In the genomic region with DNA sequence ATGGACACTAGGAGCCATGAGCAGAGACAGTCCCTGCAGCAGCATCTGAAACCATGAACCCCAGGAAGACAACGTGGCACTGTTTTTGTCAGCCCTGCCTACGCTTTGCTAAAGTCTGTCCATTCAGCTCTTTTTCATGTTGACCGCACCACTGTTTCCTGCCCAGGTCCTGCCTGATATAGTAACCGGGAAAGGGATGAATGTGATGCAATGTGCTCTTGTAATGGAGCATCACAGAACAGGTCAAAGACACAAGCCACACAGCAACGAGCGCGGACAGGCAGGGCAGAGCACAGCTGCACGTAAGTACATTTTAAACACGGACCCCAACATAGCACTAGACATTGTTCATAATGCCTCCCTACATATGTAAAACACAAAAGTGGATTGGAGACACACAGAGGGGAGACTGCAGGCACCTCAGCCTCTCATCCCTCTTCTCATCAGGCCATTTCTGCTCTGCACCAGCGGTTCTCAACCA, we compare ENCODE assay signal across 8 cellular contexts. TPM values are rescaled to one million over a fixed set of nuclear protein-coding genes. Genes with fewer than 3 reads are reported as not detected.
A peak's percentile ranks its signal among the peaks of the same experiment; 100 is the strongest.
DNase-seq lines count a peak whose midpoint lies in the region; ATAC-seq and TF ChIP-seq lines count a peak whose summit lies in the region.

No MANE protein-coding gene starts in this region.

- H3K4me2 ChIP-seq in GM23248 (ENCODE audit: unreplicated experiment) = no peak overlapping the region

- H3K79me2 ChIP-seq in GM23248 (ENCODE audit: insufficient read depth) = no peaks in the 10 kb centered on the region

- H3K9ac ChIP-seq in GM23248 = no peak overlapping the region

- no peaks in the 10 kb centered on the region for H3K9me2 ChIP-seq in GM23248 (ENCODE audit: insufficient read depth)

- peak overlapping the region; percentile 59 for H3K4me3 Mint-ChIP-seq in activated CD4-positive, alpha-beta T cell treated with anti-CD3 and anti-CD28 coated beads for 36 hours
- no peak overlapping the region for H3K4me3 Mint-ChIP-seq in osteocyte (ENCODE audit: unreplicated experiment)

- H3K27me3 Mint-ChIP-seq in activated CD4-positive, alpha-beta T cell treated with anti-CD3 and anti-CD28 coated beads for 36 hours = no peaks in the 10 kb centered on the region
- H3K27me3 Mint-ChIP-seq in osteocyte (ENCODE audit: unreplicated experiment) = peaks cover 7% of the 10 kb centered on the region

- H3K9me3 ChIP-seq in spleen (no peaks in the 10 kb centered on the region), GM23248 (ENCODE audit: low read depth) (no peaks in the 10 kb centered on the region)

- in situ Hi-C loops in GM23248 (cut with MboI) = no loop called here

- H3K9me3 Mint-ChIP-seq in activated CD4-positive, alpha-beta T cell treated with anti-CD3 and anti-CD28 coated beads for 36 hours (ENCODE audit: low read depth) = no peaks in the 10 kb centered on the region
- no peaks in the 10 kb centered on the region for H3K9me3 Mint-ChIP-seq in osteocyte (ENCODE audit: unreplicated experiment)

- DNase-seq in activated CD4-positive, alpha-beta T cell treated with anti-CD3 and anti-CD28 coated beads for 36 hours = peak; percentile 52
- DNase-seq in activated CD4-positive, alpha-beta T cell treated with anti-CD3 and anti-CD28 coated beads, Interleukin-2, amount 50 U/mL, for 1 hour = no peak
- DNase-seq in amniotic epithelial cell (ENCODE audit: low read depth) (peak; percentile 55), spleen (no peak), osteocyte (ENCODE audit: extremely low spot score, unreplicated experiment) (no peak), GM23248 (no peak)

- TF ChIP-seq CTCF in spleen (IDR thresholded peaks at IDR 0.05 in 8 of 11, conservative IDR thresholded peaks at IDR 0.05 in 3 of 11) (no peak), osteocyte (IDR thresholded peaks at IDR 0.05) (no peak)

- H3K27me3 ChIP-seq in spleen (replicated peaks in 1 of 7) (no peaks in the 10 kb centered on the region), GM23248 (replicated peaks; ENCODE audit: insufficient read depth) (no peaks in the 10 kb centered on the region)

- no peak overlapping the region for H2AFZ ChIP-seq in GM23248

- TF ChIP-seq POLR2A in spleen (IDR thresholded peaks at IDR 0.05) = no peak

- H3K4me3 ChIP-seq in spleen (peak overlapping the region in 5 of 8 donors; percentile 9 to 56 (median 15)), GM23248 (no peak overlapping the region)

- POLR2A ChIA-PET in activated CD4-positive, alpha-beta T cell treated with anti-CD3 and anti-CD28 coated beads for 36 hours (lab: Charles Lee) = interaction anchor here (0.6 to 1.6 kb wide), 2 partner anchors 13 to 1709 kb away, joined by 3 read pairs; no protein-coding TSS in a partner anchor

- intact Hi-C loops in activated CD4-positive, alpha-beta T cell treated with anti-CD3 and anti-CD28 coated beads for 36 hours (cut with DNase I, micrococcal nuclease) = no loop called here
- intact Hi-C loops in spleen (cut with DNase I; ENCODE audit: low total_unique reads) = no loop called here

- H3K36me3 ChIP-seq in spleen (no peaks in the 10 kb centered on the region), GM23248 (ENCODE audit: low read depth) (no peaks in the 10 kb centered on the region)

- no peaks in the 10 kb centered on the region for H3K36me3 Mint-ChIP-seq in activated CD4-positive, alpha-beta T cell treated with anti-CD3 and anti-CD28 coated beads for 36 hours (ENCODE audit: low read depth)
- no peaks in the 10 kb centered on the region for H3K36me3 Mint-ChIP-seq in osteocyte (ENCODE audit: unreplicated experiment)

- H3K4me1 ChIP-seq in spleen (peaks cover 23 to 55% (median 42%) of the 10 kb centered on the region in 6 donors), GM23248 (ENCODE audit: insufficient read depth) (peaks cover 19% of the 10 kb centered on the region)

- peaks cover 10% of the 10 kb centered on the region; the same call in 1 of the 2 replicates for H3F3A ChIP-seq in GM23248 (ENCODE audit: insufficient read depth)

- ATAC-seq in activated CD4-positive, alpha-beta T cell treated with anti-CD3 and anti-CD28 coated beads for 36 hours = peak; percentile 43
- peak; percentile 6 for ATAC-seq in HG02973 (IDR thresholded peaks at IDR 0.05; ENCODE audit: unreplicated experiment)
- ATAC-seq in HG03460 (IDR thresholded peaks at IDR 0.05; ENCODE audit: unreplicated experiment) = no peak

- H3K27ac ChIP-seq in spleen (peak overlapping the region; percentile 59 to 92 (median 79)), GM23248 (no peak overlapping the region)

- CTCF ChIA-PET in activated CD4-positive, alpha-beta T cell treated with anti-CD3 and anti-CD28 coated beads for 36 hours (lab: Charles Lee) = interaction anchor here (1.4 to 1.9 kb wide), 2 partner anchors 11 to 12 kb away, joined by 4 to 11 read pairs; no protein-coding TSS in a partner anchor

- H3K4me1 Mint-ChIP-seq in activated CD4-positive, alpha-beta T cell treated with anti-CD3 and anti-CD28 coated beads for 36 hours = peaks cover 37% of the 10 kb centered on the region
- H3K4me1 Mint-ChIP-seq in osteocyte (ENCODE audit: unreplicated experiment) = peaks cover 8% of the 10 kb centered on the region

- WGBS in spleen, 5 donors = 24 to 47% (median 39%) methylated on average over 10 of the region's 10 CpGs
- WGBS in GM23248 (ENCODE audit: low coverage in 1 of 2, low lambda C conversion rate in 2 of 2, missing lambda C conversion rate in 2 of 2), 2 experiments = 90% methylated on average over 10 of the region's 10 CpGs

- H4K20me1 ChIP-seq in GM23248 (ENCODE audit: insufficient read depth) = no peaks in the 10 kb centered on the region

- H3K27ac Mint-ChIP-seq in activated CD4-positive, alpha-beta T cell treated with anti-CD3 and anti-CD28 coated beads for 36 hours = peak overlapping the region; percentile 85
- H3K27ac Mint-ChIP-seq in osteocyte (ENCODE audit: unreplicated experiment) = no peak overlapping the region

RNA-seq across cellular contexts. Expression of a gene that starts 16.9 kb away (rescaled TPM):
- not detected for total RNA-seq in activated CD4-positive, alpha-beta T cell treated with anti-CD3 and anti-CD28 coated beads for 36 hours
- total RNA-seq in spleen (10 to 100 TPM; 25.1 to 52.1 (median 40.4) TPM), osteocyte (not detected in 2 replicates)
- polyA plus RNA-seq in spleen (100 to 1,000 TPM in 2 of 3 donors, 10 to 100 TPM in 1; 65.9 to 142 (median 119) TPM), GM23248 (2016; fragmentation: Nextera tagmentation; extraction: Ambion mirVana) (not detected in 2 replicates)
- total RNA-seq in GM23248 (2014; rRNA removed; shearing (Covaris generic)) = not detected in 2 replicates

RNA-seq across cellular contexts. Expression of a gene that starts 53.5 kb away (rescaled TPM):
- total RNA-seq in activated CD4-positive, alpha-beta T cell treated with anti-CD3 and anti-CD28 coated beads for 36 hours = 100 to 1,000 TPM; 131 to 179 TPM
- total RNA-seq in spleen = 100 to 1,000 TPM; 120 to 309 (median 197) TPM
- 100 to 1,000 TPM in 1 of 3 donors, 10 to 100 TPM in 2; 52.3 to 114 (median 83.0) TPM for polyA plus RNA-seq in spleen
- 206 and 209 TPM in 2 replicates for total RNA-seq in osteocyte
- total RNA-seq in GM23248 (2014; rRNA removed; shearing (Covaris generic)) = 292 TPM in 2 replicates
- polyA plus RNA-seq in GM23248 (2016; fragmentation: Nextera tagmentation; extraction: Ambion mirVana) = 68.4 and 73.5 TPM in 2 replicates

Comparison
In these comparisons a context has a peak if more than half of its experiments do, and no peak if none do; other contexts are left out.
1. DNase-seq: peak in activated CD4-positive, alpha-beta T cell treated with anti-CD3 and anti-CD28 coated beads for 36 hours (single experiment) and amniotic epithelial cell (single experiment); none in activated CD4-positive, alpha-beta T cell treated with anti-CD3 and anti-CD28 coated beads, Interleukin-2, amount 50 U/mL, for 1 hour (single experiment), spleen (single experiment), osteocyte (single experiment) and GM23248 (single experiment).
2. RNA of a gene that starts 16.9 kb away (total RNA-seq): 25.1 to 52.1 TPM in spleen; not detected in activated CD4-positive, alpha-beta T cell treated with anti-CD3 and anti-CD28 coated beads for 36 hours, not detected in osteocyte and not detected in GM23248; every median in the first group is over 10 times any median in the second.